In genomic region chr6:144482142-144482541, GRCh38 we compare ENCODE assay signal across 8 cellular contexts.
DNase-seq lines count a peak whose midpoint lies in the region; ATAC-seq and TF ChIP-seq lines count a peak whose summit lies in the region.

No MANE protein-coding gene starts in this region.

- intact Hi-C loops in tibial artery (cut with DNase I; ENCODE audit: low total_unique reads): loop anchor here (5.0 kb wide), 3 partner anchors 195 to 380 kb away; partner anchors contain the start of gene UTRN

- H3K4me2 ChIP-seq in osteoblast (ENCODE audit: insufficient read depth, low read length): no peak overlapping the region

- no peaks in the 10 kb centered on the region for H4K20me1 ChIP-seq in osteoblast (ENCODE audit: insufficient read depth, low read length)

- TF ChIP-seq CTCF in osteoblast (IDR thresholded peaks at IDR 0.05; ENCODE audit: extremely low read depth, low read depth, low read length) (peak; percentile 71), tibial artery (IDR thresholded peaks at IDR 0.05) (peak; percentile 50 to 65)

- H3K27me3 ChIP-seq in osteoblast (ENCODE audit: insufficient read depth, low read length) (no peaks in the 10 kb centered on the region), tibial artery (no peaks in the 10 kb centered on the region)

- H3K9me3 ChIP-seq in osteoblast (ENCODE audit: low read depth, low read length) (no peaks in the 10 kb centered on the region), tibial artery (no peaks in the 10 kb centered on the region)

- no peaks in the 10 kb centered on the region for H3K79me2 ChIP-seq in osteoblast (ENCODE audit: insufficient read depth, low read length)

- DNase-seq in COLO829 (ENCODE audit: low spot score) (peak; percentile 69), HuH-7.5 (ENCODE audit: low spot score) (peak; percentile 46), RKO (ENCODE audit: low spot score) (peak; percentile 84), activated T-helper 1 cell treated with Interleukin-2 at 50 U/mL for 16 hours (ENCODE audit: low read depth) (peak; percentile 41), fibroblast of the conjunctiva (ENCODE audit: low read depth) (peak; percentile 79), osteoblast (ENCODE audit: insufficient read length, low spot score, missing footprints) (peak; percentile 91), tibial artery (peak; percentile 76 to 83)

- H3K27ac ChIP-seq in osteoblast (ENCODE audit: low read depth, low read length) (no peak overlapping the region), tibial artery (peak overlapping the region in 1 of 2 donors; percentile 44)

- H2AFZ ChIP-seq in osteoblast (ENCODE audit: low read length): no peak overlapping the region

- H3K36me3 ChIP-seq in osteoblast (ENCODE audit: insufficient read depth, low read length): peaks cover 12% of the 10 kb centered on the region
- H3K36me3 ChIP-seq in tibial artery: peaks cover 14 to 22% (median 20%) of the 10 kb centered on the region in 3 donors

- peak; percentile 64 for ATAC-seq in GM19468 (IDR thresholded peaks at IDR 0.05; ENCODE audit: extremely low read depth, unreplicated experiment)

- H3K4me3 ChIP-seq in osteoblast (ENCODE audit: insufficient read depth, low read length): no peak overlapping the region
- H3K4me3 ChIP-seq in tibial artery: no peak overlapping the region

- H3K4me1 ChIP-seq in osteoblast (ENCODE audit: insufficient read depth, low read length): peaks cover 13% of the 10 kb centered on the region
- H3K4me1 ChIP-seq in tibial artery: peaks cover 4 to 42% (median 29%) of the 10 kb centered on the region in 4 donors

Comparison
In these comparisons a context has a peak if more than half of its experiments do, and no peak if none do; other contexts are left out.
1. DNase-seq: peak in every context shown above with its lines; median percentile 91 in osteoblast; 84 in RKO; 80 in tibial artery; 79 in fibroblast of the conjunctiva; 69 in COLO829; 46 in HuH-7.5; 41 in activated T-helper 1 cell treated with Interleukin-2 at 50 U/mL for 16 hours.